Comparison of ENCODE assay signal across 17 cellular contexts in the genomic region with DNA sequence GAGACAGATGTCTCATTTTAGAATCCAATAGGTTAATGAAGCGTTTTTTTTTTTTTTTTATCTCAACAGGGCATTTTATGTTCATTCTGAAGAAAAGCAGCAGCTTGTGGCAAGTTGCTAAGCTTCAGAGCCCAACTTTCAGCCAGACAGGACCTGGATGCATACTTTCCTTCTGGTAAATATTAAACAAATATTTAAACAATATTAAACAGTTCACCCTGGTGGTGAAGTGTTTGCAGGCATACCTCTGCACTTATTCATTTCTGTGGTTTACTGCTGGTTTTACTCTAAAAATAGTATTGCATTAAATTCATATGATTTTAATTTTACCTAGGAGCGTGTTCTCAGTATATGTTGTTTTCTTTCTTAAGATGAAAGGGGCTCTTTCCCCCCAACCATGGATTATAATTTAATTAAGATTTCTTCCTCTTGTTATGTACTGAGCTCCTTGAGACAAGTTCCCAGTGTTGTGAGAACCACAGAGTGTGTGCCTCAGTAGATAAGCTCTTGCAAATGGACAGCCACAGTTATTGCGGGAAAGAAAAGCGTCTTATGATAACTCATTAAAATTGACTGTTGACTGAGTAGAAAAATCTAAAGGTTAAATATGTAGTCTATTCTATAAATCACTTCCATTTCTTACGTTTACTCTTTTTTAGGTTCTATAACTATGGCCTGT.
DNase-seq lines count a peak whose midpoint lies in the region; ATAC-seq and TF ChIP-seq lines count a peak whose summit lies in the region.
"Had no signal": no experiment of that assay in that cellular context is flagged by ENCODE, and none has a peak within 500 bp of the region (broad histone marks: within the 10 kb centered on the region; RNA-seq: fewer than 3 reads in every experiment).

No MANE protein-coding gene starts in this region.

- no peak overlapping the region for H2AK5ac ChIP-seq in trophoblast cell (ENCODE audit: low read length)

- no peak overlapping the region for H4K12ac ChIP-seq in trophoblast cell (ENCODE audit: low read depth, low read length)

- no peak overlapping the region for H3K14ac ChIP-seq in trophoblast cell (ENCODE audit: low read length)

- in situ Hi-C loops in Caki2 (cut with HindIII; ENCODE audit: low pct_unique_long_range_greater_than_20kb, low sequenced_read_pairs) (no loop called here), brain microvascular endothelial cell (cut with HindIII; ENCODE audit: low pct_ligation_motif_present, low sequenced_read_pairs) (no loop called here)

- no peak overlapping the region for H2BK5ac ChIP-seq in trophoblast cell (ENCODE audit: low read depth, low read length, poor library complexity)

- H3K79me2 ChIP-seq in trophoblast cell (ENCODE audit: control insufficient read depth, insufficient read depth, low read length, poor library complexity), result no peaks in the 10 kb centered on the region

- H3K4me3 ChIP-seq in LNCaP clone FGC (ENCODE audit: low read depth, low read length), result no peak overlapping the region
- H3K4me3 ChIP-seq in brain microvascular endothelial cell (ENCODE audit: low read depth, low read length), result no peak overlapping the region
- no peak overlapping the region for H3K4me3 ChIP-seq in lung
- no peak overlapping the region for H3K4me3 ChIP-seq in trophoblast cell (ENCODE audit: low read depth, low read length)
- H3K4me3 ChIP-seq: GM23248, PC-9 had no signal

- no peak overlapping the region for H2AFZ ChIP-seq in trophoblast cell (ENCODE audit: insufficient read depth, low read length, poor library complexity)
- H2AFZ ChIP-seq: GM23248, PC-9 had no signal

- H3K27ac ChIP-seq in brain microvascular endothelial cell (no peak overlapping the region), lung (ENCODE audit: low read depth in 1 of 2, low read length in 1 of 2) (no peak overlapping the region), trophoblast cell (ENCODE audit: low read depth, low read length) (no peak overlapping the region)
- H3K27ac ChIP-seq: GM23248, PC-9 had no signal

- H3K4me2 ChIP-seq in trophoblast cell (ENCODE audit: low read length), result no peak overlapping the region
- H3K4me2 ChIP-seq: PC-9 had no signal

- H3K36me3 ChIP-seq in brain microvascular endothelial cell (replicated peaks) (no peaks in the 10 kb centered on the region), lung (ENCODE audit: control insufficient read depth in 2 of 2, insufficient read depth in 2 of 2, low read length in 2 of 2) (no peaks in the 10 kb centered on the region), trophoblast cell (ENCODE audit: control insufficient read depth in 1 of 2, insufficient read depth in 2 of 2, low read length in 2 of 2) (no peaks in the 10 kb centered on the region)

- H2BK12ac ChIP-seq in trophoblast cell (ENCODE audit: low read length), result no peak overlapping the region

- no peak overlapping the region for H2BK120ac ChIP-seq in trophoblast cell (ENCODE audit: insufficient read depth, low read length, poor library complexity)

- H3K27me3 ChIP-seq in brain microvascular endothelial cell (replicated peaks) (no peaks in the 10 kb centered on the region), lung (ENCODE audit: control insufficient read depth, insufficient read depth) (no peaks in the 10 kb centered on the region), trophoblast cell (ENCODE audit: insufficient read depth, low read length) (no peaks in the 10 kb centered on the region)

- WGBS in lung, 2 donors, result 68 to 81% methylated on average over 5 of the region's 5 CpGs
- WGBS in trophoblast cell (ENCODE audit: extremely low coverage, insufficient coverage, insufficient read length), result no CpG with 5 or more reads among the region's 5 CpGs

- no peak overlapping the region for H3K4ac ChIP-seq in trophoblast cell (ENCODE audit: low read depth, low read length)

- H3K9ac ChIP-seq in trophoblast cell (ENCODE audit: low read length), result no peak overlapping the region
- H3K9ac ChIP-seq: GM23248 had no signal

- TF ChIP-seq CTCF in LNCaP clone FGC (IDR thresholded peaks at IDR 0.05; ENCODE audit: control insufficient read depth, extremely low read depth, insufficient read depth) (0 out of 2 replicates have a peak, but pooled peaks have one; percentile 12), brain microvascular endothelial cell (IDR thresholded peaks at IDR 0.05; ENCODE audit: low read depth, low read length, missing control alignments) (peak; percentile 5), lung (IDR thresholded peaks at IDR 0.05; ENCODE audit: control extremely low read depth, extremely low read depth) (no peak)

- H3K4me1 ChIP-seq in lung (ENCODE audit: control insufficient read depth in 2 of 2, insufficient read depth in 2 of 2, low read length in 2 of 2) (peaks cover 0 to 1% of the 10 kb centered on the region in 2 donors), trophoblast cell (ENCODE audit: control insufficient read depth in 1 of 2, insufficient read depth in 2 of 2, low read length in 2 of 2) (no peaks in the 10 kb centered on the region)

- peak; percentile 59 for ATAC-seq in lung (ENCODE audit: insufficient read depth, low FRiP score)
- no peak for ATAC-seq in HG03378 (IDR thresholded peaks at IDR 0.05; ENCODE audit: unreplicated experiment)
- ATAC-seq: HCT116 had no signal

- H3K79me1 ChIP-seq in trophoblast cell (ENCODE audit: low read length), result no peaks in the 10 kb centered on the region

- H3K18ac ChIP-seq in trophoblast cell (ENCODE audit: low read length), result no peak overlapping the region

- no peak overlapping the region for H4K91ac ChIP-seq in trophoblast cell (ENCODE audit: low read depth, low read length)

- peak; percentile 8 for DNase-seq in Caki2 (ENCODE audit: low read depth)
- DNase-seq in LNCaP clone FGC (ENCODE audit: low read depth), result no peak
- DNase-seq in brain microvascular endothelial cell, result peak; percentile 4
- DNase-seq in lung (ENCODE audit: low spot score), result no peak
- no peak for DNase-seq in NK-92 (lab: John Stamatoyannopoulos, UW; ENCODE audit: unreplicated experiment)
- DNase-seq in trophoblast cell, result no peak
- no peak for DNase-seq in NCI-H226
- DNase-seq: CD4-positive, alpha-beta T cell; DMS79 treated with DMSO at 0.1 percent for 48 hours; GM23248; Kasumi-1; NCI-H1417 treated with DMSO at 0.1 percent for 48 hours; NCI-H1930; NCI-H446 treated with DMSO at 0.1 percent for 48 hours; PC-9 had no signal

- H3K23ac ChIP-seq in trophoblast cell (ENCODE audit: low read length), result no peak overlapping the region

- no peak overlapping the region for H4K8ac ChIP-seq in trophoblast cell (ENCODE audit: low read depth, low read length)

- H3K9me3 ChIP-seq in lung (ENCODE audit: control insufficient read depth in 2 of 2, insufficient read depth in 1 of 2, low read length in 1 of 2), result no peaks in the 10 kb centered on the region
- H3K9me3 ChIP-seq in trophoblast cell (ENCODE audit: insufficient read depth, low read depth, low read length), result no peaks in the 10 kb centered on the region

Comparison
In these comparisons a context has a peak if more than half of its experiments do, and no peak if none do; other contexts are left out.
1. DNase-seq: peak in Caki2 (single experiment) and brain microvascular endothelial cell (single experiment); none in LNCaP clone FGC (single experiment), lung (single experiment), NK-92 (single experiment), trophoblast cell (0 of 2) and NCI-H226 (single experiment).